ENCODE assay signal across 1 cellular context in genomic region chr6:3419624-3420272, GRCh38.
TF ChIP-seq lines count a peak whose summit lies in the region.

No MANE protein-coding gene starts in this region.

TF ChIP-seq in GM23338, 12 proteins besides CTCF, POLR2A, EP300 and RAD21 (continued from another document):
- TF ChIP-seq, protein P1, sequence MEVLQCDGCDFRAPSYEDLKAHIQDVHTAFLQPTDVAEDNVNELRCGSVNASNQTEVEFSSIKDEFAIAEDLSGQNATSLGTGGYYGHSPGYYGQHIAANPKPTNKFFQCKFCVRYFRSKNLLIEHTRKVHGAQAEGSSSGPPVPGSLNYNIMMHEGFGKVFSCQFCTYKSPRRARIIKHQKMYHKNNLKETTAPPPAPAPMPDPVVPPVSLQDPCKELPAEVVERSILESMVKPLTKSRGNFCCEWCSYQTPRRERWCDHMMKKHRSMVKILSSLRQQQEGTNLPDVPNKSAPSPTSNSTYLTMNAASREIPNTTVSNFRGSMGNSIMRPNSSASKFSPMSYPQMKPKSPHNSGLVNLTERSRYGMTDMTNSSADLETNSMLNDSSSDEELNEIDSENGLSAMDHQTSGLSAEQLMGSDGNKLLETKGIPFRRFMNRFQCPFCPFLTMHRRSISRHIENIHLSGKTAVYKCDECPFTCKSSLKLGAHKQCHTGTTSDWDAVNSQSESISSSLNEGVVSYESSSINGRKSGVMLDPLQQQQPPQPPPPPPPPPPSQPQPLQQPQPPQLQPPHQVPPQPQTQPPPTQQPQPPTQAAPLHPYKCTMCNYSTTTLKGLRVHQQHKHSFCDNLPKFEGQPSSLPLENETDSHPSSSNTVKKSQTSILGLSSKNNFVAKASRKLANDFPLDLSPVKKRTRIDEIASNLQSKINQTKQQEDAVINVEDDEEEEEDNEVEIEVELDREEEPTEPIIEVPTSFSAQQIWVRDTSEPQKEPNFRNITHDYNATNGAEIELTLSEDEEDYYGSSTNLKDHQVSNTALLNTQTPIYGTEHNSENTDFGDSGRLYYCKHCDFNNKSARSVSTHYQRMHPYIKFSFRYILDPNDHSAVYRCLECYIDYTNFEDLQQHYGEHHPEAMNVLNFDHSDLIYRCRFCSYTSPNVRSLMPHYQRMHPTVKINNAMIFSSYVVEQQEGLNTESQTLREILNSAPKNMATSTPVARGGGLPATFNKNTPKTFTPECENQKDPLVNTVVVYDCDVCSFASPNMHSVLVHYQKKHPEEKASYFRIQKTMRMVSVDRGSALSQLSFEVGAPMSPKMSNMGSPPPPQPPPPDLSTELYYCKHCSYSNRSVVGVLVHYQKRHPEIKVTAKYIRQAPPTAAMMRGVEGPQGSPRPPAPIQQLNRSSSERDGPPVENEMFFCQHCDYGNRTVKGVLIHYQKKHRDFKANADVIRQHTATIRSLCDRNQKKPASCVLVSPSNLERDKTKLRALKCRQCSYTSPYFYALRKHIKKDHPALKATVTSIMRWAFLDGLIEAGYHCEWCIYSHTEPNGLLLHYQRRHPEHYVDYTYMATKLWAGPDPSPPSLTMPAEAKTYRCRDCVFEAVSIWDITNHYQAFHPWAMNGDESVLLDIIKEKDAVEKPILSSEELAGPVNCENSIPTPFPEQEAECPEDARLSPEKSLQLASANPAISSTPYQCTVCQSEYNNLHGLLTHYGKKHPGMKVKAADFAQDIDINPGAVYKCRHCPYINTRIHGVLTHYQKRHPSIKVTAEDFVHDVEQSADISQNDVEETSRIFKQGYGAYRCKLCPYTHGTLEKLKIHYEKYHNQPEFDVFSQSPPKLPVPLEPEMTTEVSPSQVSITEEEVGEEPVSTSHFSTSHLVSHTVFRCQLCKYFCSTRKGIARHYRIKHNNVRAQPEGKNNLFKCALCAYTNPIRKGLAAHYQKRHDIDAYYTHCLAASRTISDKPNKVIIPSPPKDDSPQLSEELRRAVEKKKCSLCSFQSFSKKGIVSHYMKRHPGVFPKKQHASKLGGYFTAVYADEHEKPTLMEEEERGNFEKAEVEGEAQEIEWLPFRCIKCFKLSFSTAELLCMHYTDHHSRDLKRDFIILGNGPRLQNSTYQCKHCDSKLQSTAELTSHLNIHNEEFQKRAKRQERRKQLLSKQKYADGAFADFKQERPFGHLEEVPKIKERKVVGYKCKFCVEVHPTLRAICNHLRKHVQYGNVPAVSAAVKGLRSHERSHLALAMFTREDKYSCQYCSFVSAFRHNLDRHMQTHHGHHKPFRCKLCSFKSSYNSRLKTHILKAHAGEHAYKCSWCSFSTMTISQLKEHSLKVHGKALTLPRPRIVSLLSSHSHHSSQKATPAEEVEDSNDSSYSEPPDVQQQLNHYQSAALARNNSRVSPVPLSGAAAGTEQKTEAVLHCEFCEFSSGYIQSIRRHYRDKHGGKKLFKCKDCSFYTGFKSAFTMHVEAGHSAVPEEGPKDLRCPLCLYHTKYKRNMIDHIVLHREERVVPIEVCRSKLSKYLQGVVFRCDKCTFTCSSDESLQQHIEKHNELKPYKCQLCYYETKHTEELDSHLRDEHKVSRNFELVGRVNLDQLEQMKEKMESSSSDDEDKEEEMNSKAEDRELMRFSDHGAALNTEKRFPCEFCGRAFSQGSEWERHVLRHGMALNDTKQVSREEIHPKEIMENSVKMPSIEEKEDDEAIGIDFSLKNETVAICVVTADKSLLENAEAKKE (CRISPR knock-in tag; IDR thresholded peaks at IDR 0.05), result no peak
